8 cellular contexts compared by ENCODE assay signal in the genomic region with DNA sequence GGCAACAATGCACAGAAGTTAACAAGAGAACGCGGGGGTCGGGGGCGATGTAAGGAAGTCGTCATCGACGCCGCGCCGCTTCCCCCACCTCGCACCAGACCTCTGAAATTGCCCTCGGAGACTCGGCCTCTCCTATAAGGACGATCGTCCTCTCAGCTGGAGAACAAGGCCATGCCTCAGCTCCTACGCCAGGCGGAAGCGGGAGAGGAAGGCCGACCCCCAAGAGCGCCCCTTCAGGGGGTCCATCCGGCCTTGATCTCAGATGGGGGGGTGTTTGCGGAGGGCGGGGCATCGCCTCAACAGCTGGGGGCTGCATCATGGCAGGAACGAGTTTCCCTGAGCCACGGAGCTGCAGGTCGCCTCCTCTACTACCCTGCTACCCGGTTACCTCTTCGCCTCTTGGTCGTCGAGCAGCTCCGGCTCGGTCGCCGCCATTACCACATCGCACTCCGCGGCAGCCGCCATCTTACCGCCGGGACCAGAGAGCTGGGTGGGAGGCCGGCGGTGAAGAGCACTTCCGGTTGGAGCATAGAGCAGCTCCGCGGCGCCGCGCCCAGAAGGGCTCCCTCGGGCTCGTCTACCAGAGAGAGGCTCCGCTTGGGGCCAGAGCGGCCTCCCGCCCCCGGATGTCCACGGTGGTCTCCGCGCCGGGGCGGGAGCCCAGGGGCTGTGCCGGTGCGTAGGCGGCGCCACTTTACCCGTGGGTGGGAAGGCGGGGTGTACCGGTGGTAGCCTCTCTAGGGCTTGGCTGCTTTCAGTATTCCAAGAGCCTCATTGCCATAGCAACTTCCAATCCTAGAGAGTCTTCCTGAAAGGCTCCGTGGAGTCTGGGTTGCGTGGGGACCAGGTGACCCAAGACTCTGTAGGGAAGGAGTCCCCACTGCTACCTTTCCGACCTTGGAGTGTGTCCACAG. TPM values are rescaled to one million over a fixed set of nuclear protein-coding genes. Genes with fewer than 3 reads are reported as not detected.
DNase-seq lines count a peak whose midpoint lies in the region; ATAC-seq and TF ChIP-seq lines count a peak whose summit lies in the region.

A gene with protein sequence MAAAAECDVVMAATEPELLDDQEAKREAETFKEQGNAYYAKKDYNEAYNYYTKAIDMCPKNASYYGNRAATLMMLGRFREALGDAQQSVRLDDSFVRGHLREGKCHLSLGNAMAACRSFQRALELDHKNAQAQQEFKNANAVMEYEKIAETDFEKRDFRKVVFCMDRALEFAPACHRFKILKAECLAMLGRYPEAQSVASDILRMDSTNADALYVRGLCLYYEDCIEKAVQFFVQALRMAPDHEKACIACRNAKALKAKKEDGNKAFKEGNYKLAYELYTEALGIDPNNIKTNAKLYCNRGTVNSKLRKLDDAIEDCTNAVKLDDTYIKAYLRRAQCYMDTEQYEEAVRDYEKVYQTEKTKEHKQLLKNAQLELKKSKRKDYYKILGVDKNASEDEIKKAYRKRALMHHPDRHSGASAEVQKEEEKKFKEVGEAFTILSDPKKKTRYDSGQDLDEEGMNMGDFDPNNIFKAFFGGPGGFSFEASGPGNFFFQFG (minus strand): TSS at position 488 of the 914 bp plus-strand sequence. CDS start 23 bp downstream, at position 465.

- H3K36me3 ChIP-seq in DOHH2 (ENCODE audit: control insufficient read depth, low read length) (peaks cover 35% of the 10 kb centered on the region), GM23248 (ENCODE audit: low read depth) (no peaks in the 10 kb centered on the region)

- H3K4me1 ChIP-seq in DOHH2 (ENCODE audit: control insufficient read depth, low read length) (peaks cover 35% of the 10 kb centered on the region), GM23248 (ENCODE audit: insufficient read depth) (peaks cover 31% of the 10 kb centered on the region)

- peak within 1 kb of the TSS; percentile 62 for H3K27ac ChIP-seq in DOHH2 (ENCODE audit: low read depth, low read length)
- peak within 1 kb of the TSS; percentile 84 for H3K27ac ChIP-seq in GM23248
- peak within 1 kb of the TSS; percentile 91 for H3K27ac ChIP-seq in RWPE1

- no peaks in the 10 kb centered on the region for H4K20me1 ChIP-seq in DOHH2 (ENCODE audit: control insufficient read depth, insufficient read depth, low read depth, low read length)
- no peaks in the 10 kb centered on the region for H4K20me1 ChIP-seq in GM23248 (ENCODE audit: insufficient read depth)

- H3K27me3 ChIP-seq in DOHH2 (ENCODE audit: control insufficient read depth, low read length), result no peaks in the 10 kb centered on the region
- H3K27me3 ChIP-seq in GM23248 (replicated peaks; ENCODE audit: insufficient read depth), result no peaks in the 10 kb centered on the region

- TF ChIP-seq CTCF in DOHH2 (IDR thresholded peaks at IDR 0.05; ENCODE audit: low read depth, low read length, poor library complexity, severe bottlenecking) (no peak), RWPE1 (conservative IDR thresholded peaks at IDR 0.05; ENCODE audit: low read depth) (no peak)

- H3F3A ChIP-seq in DOHH2 (ENCODE audit: control insufficient read depth, insufficient read depth) (no peaks in the 10 kb centered on the region), GM23248 (ENCODE audit: insufficient read depth) (peaks cover 5% of the 10 kb centered on the region; the same call in 1 of the 2 replicates)

- no peaks in the 10 kb centered on the region for H3K9me3 ChIP-seq in DOHH2 (ENCODE audit: control insufficient read depth, insufficient read depth, low read length)
- H3K9me3 ChIP-seq in GM23248 (ENCODE audit: low read depth), result no peaks in the 10 kb centered on the region

- no peaks in the 10 kb centered on the region for H3K9me2 ChIP-seq in DOHH2 (replicated peaks; ENCODE audit: control insufficient read depth, low read length)
- H3K9me2 ChIP-seq in GM23248 (ENCODE audit: insufficient read depth), result no peaks in the 10 kb centered on the region

- H3K4me1 Mint-ChIP-seq in activated T-helper 17 cell treated with anti-CD3 and anti-CD28 coated beads, Interleukin-2, amount 50 U/mL, for 72 hours, result peaks cover 37% of the 10 kb centered on the region
- peaks cover 51 to 62% of the 10 kb centered on the region in 2 donors for H3K4me1 Mint-ChIP-seq in natural killer cell treated with Interleukin-12 subunit alpha and Interleukin-12 subunit beta and Interleukin-15 and Interleukin-18, amount 100 ng/mL, for 72 hours (ENCODE audit: low read depth in 2 of 2)

- WGBS in GM23248 (ENCODE audit: low coverage in 1 of 2, low lambda C conversion rate in 2 of 2, missing lambda C conversion rate in 2 of 2), 2 experiments, result 0 to 1% methylated on average over 54 to 68 of the region's 70 CpGs

- H3K4me3 Mint-ChIP-seq in activated T-helper 17 cell treated with anti-CD3 and anti-CD28 coated beads, Interleukin-2, amount 50 U/mL, for 72 hours, result peak within 1 kb of the TSS; percentile 94
- peak within 1 kb of the TSS; percentile 98 for H3K4me3 Mint-ChIP-seq in natural killer cell treated with Interleukin-12 subunit alpha and Interleukin-12 subunit beta and Interleukin-15 and Interleukin-18, amount 100 ng/mL, for 72 hours

- H2AFZ ChIP-seq in GM23248, result peak within 1 kb of the TSS; percentile 77

- H3K9ac ChIP-seq in GM23248, result peak within 1 kb of the TSS; percentile 98

- no peaks in the 10 kb centered on the region for H3K27me3 Mint-ChIP-seq in activated T-helper 17 cell treated with anti-CD3 and anti-CD28 coated beads, Interleukin-2, amount 50 U/mL, for 72 hours
- no peaks in the 10 kb centered on the region for H3K27me3 Mint-ChIP-seq in natural killer cell treated with Interleukin-12 subunit alpha and Interleukin-12 subunit beta and Interleukin-15 and Interleukin-18, amount 100 ng/mL, for 72 hours

- peaks cover 80% of the 10 kb centered on the region for H3K79me2 ChIP-seq in DOHH2 (ENCODE audit: control insufficient read depth, low read length)
- peaks cover 80% of the 10 kb centered on the region for H3K79me2 ChIP-seq in GM23248 (ENCODE audit: insufficient read depth)

- CTCF ChIA-PET in RWPE1 (lab: Yijun Ruan, JAX), result interaction anchor here (0.6 to 1.2 kb wide), 2 partner anchors 25 to 55 kb away, joined by 3 read pairs; no protein-coding TSS in a partner anchor

- peaks cover 50% of the 10 kb centered on the region for H3K36me3 Mint-ChIP-seq in activated T-helper 17 cell treated with anti-CD3 and anti-CD28 coated beads, Interleukin-2, amount 50 U/mL, for 72 hours (ENCODE audit: low read depth)
- peaks cover 7% of the 10 kb centered on the region for H3K36me3 Mint-ChIP-seq in natural killer cell treated with Interleukin-12 subunit alpha and Interleukin-12 subunit beta and Interleukin-15 and Interleukin-18, amount 100 ng/mL, for 72 hours

- POLR2A ChIA-PET in RWPE1 (lab: Yijun Ruan, JAX; ENCODE audit: low non-redundant PET), result interaction anchor here (0.5 to 2.1 kb wide), 4 partner anchors 18 to 217 kb away, joined by 3 to 11 read pairs (median 6); a partner anchor contains a TSS

- in situ Hi-C loops in GM23248 (cut with MboI), result no loop called here

- peak within 1 kb of the TSS; percentile 97 for H3K27ac Mint-ChIP-seq in activated T-helper 17 cell treated with anti-CD3 and anti-CD28 coated beads, Interleukin-2, amount 50 U/mL, for 72 hours
- H3K27ac Mint-ChIP-seq in natural killer cell treated with Interleukin-12 subunit alpha and Interleukin-12 subunit beta and Interleukin-15 and Interleukin-18, amount 100 ng/mL, for 72 hours, result peak within 1 kb of the TSS; percentile 99

- H3K4me2 ChIP-seq in DOHH2 (ENCODE audit: low read length), result peak within 1 kb of the TSS; percentile 96
- peak within 1 kb of the TSS; percentile 90 for H3K4me2 ChIP-seq in GM23248 (ENCODE audit: unreplicated experiment)

- H3K4me3 ChIP-seq in DOHH2 (ENCODE audit: low read length) (peak within 1 kb of the TSS; percentile 93), GM23248 (peak within 1 kb of the TSS; percentile 95)

- DNase-seq in GM23248 (peak; percentile 97), LHCN-M2 (ENCODE audit: low read depth) (peak; percentile 89), RWPE1 (ENCODE audit: low spot score) (peak; percentile 92), fibroblast of peridontal ligament (ENCODE audit: extremely low read depth) (peak; percentile 86)
- DNase-seq in natural killer cell treated with Interleukin-12 subunit alpha and Interleukin-12 subunit beta and Interleukin-15 and Interleukin-18, amount 100 ng/mL, for 72 hours (ENCODE audit: low spot score), result peak; percentile 93
- DNase-seq in stimulated activated naive CD4-positive, alpha-beta T cell treated with Interleukin-2 at 50 U/mL for 16 hours (lab: John Stamatoyannopoulos, UW), result peak; percentile 89

- ATAC-seq in activated T-helper 17 cell treated with anti-CD3 and anti-CD28 coated beads, Interleukin-2, amount 50 U/mL, for 72 hours (replicated peaks), result peak; percentile 88
- ATAC-seq in natural killer cell treated with Interleukin-12 subunit alpha and Interleukin-12 subunit beta and Interleukin-15 and Interleukin-18, amount 100 ng/mL, for 72 hours, result peak; percentile 94

- no peaks in the 10 kb centered on the region for H3K9me3 Mint-ChIP-seq in activated T-helper 17 cell treated with anti-CD3 and anti-CD28 coated beads, Interleukin-2, amount 50 U/mL, for 72 hours
- no peaks in the 10 kb centered on the region for H3K9me3 Mint-ChIP-seq in natural killer cell treated with Interleukin-12 subunit alpha and Interleukin-12 subunit beta and Interleukin-15 and Interleukin-18, amount 100 ng/mL, for 72 hours

RNA-seq across cellular contexts. Expression of the gene that starts here (rescaled TPM):
- total RNA-seq in GM23248 (2014; rRNA removed; shearing (Covaris generic)), result 61.6 and 71.3 TPM in 2 replicates
- 69.3 and 73.5 TPM in 2 replicates for polyA plus RNA-seq in GM23248 (2016; fragmentation: Nextera tagmentation; extraction: Ambion mirVana)
- total RNA-seq in LHCN-M2 (2014; rRNA removed), result 67.5 and 83.1 TPM in 2 replicates
- 62.3 TPM for polyA plus RNA-seq in LHCN-M2 (2012)
- total RNA-seq in activated T-helper 17 cell treated with anti-CD3 and anti-CD28 coated beads, Interleukin-2, amount 50 U/mL, for 72 hours, result 100 to 1,000 TPM in 1 of 2 donors, 10 to 100 TPM in 1; 79.5 to 118 TPM
- total RNA-seq in natural killer cell treated with Interleukin-12 subunit alpha and Interleukin-12 subunit beta and Interleukin-15 and Interleukin-18, amount 100 ng/mL, for 72 hours, result 100 to 1,000 TPM; 119 to 137 TPM

Comparison
In these comparisons a context has a peak if more than half of its experiments do, and no peak if none do; other contexts are left out.
1. Peak in every context shown above with its lines: DNase-seq, ATAC-seq, H3K4me3 ChIP-seq and H3K27ac ChIP-seq.